Comparison of ENCODE assay signal across 21 cellular contexts in the genomic region with DNA sequence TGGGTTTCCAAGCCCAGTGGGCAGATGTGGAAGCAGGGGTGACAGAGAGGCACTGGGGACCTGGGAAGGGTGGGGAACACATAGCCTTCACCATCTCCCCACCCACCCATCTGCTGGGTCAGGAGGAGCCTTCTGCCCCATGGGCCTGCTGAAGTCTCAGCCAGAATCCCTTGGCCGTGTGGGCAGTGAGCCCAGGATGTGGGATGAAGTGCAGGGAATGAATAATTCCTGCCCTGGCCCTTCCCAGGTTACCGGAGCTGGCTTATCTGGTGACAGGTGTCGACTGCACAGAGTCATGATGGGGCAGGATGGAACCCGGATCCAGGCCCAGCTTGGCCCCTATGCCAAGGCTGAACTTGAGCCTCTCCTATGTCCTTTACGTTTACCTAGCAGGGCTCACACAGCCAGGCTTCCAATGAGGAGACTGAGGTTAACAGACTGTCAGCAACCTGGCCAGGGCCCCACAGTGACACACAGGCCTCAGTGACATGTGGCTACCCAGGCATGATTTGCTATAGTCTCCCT. TPM values are rescaled to one million over a fixed set of nuclear protein-coding genes. Genes with fewer than 3 reads are reported as not detected.
A peak's percentile ranks its signal among the peaks of the same experiment; 100 is the strongest.
DNase-seq lines count a peak whose midpoint lies in the region; ATAC-seq and TF ChIP-seq lines count a peak whose summit lies in the region.
"Had no signal": no experiment of that assay in that cellular context is flagged by ENCODE, and none has a peak within 500 bp of the region (broad histone marks: within the 10 kb centered on the region; RNA-seq: fewer than 3 reads in every experiment).

No MANE protein-coding gene starts in this region.

- H3K27me3 ChIP-seq in IMR-90 (ENCODE audit: control insufficient read depth, insufficient read depth, low read length) (no peaks in the 10 kb centered on the region; the same call in 1 of the 2 replicates), Panc1 (ENCODE audit: control insufficient read depth, insufficient read depth, low read length) (no peaks in the 10 kb centered on the region), neuronal stem cell (ENCODE audit: control insufficient read depth in 3 of 3, insufficient read depth in 3 of 3, low read depth in 1 of 3, low read length in 3 of 3) (peaks cover 0 to 34% (median 5%) of the 10 kb centered on the region in 3 experiments)
- H3K27me3 ChIP-seq: SJSA1 had no signal

- H3K27ac Mint-ChIP-seq in activated T-cell treated with anti-CD3 and anti-CD28 coated beads, Interleukin-2, amount 50 U/mL, for 24 hours: no peak overlapping the region
- H3K27ac Mint-ChIP-seq: IgD-negative memory B cell had no signal

- intact Hi-C loops in IMR-90 (cut with micrococcal nuclease) (no loop called here), Panc1 (cut with micrococcal nuclease; ENCODE audit: unreplicated experiment) (no loop called here)

- H3K4me2 ChIP-seq in IMR-90 (ENCODE audit: low read depth, low read length) (no peak overlapping the region), neuronal stem cell (ENCODE audit: insufficient read depth, low read length, poor library complexity, severe bottlenecking) (no peak overlapping the region)

- H4K91ac ChIP-seq in IMR-90 (ENCODE audit: insufficient read depth, low read depth, low read length) (no peak overlapping the region), neuronal stem cell (ENCODE audit: low read depth, low read length, poor library complexity) (no peak overlapping the region)

- H3K79me1 ChIP-seq in IMR-90 (ENCODE audit: low read depth in 1 of 2, low read length in 2 of 2) (no peaks in the 10 kb centered on the region), neuronal stem cell (ENCODE audit: low read depth, low read length) (no peaks in the 10 kb centered on the region)

- H2BK15ac ChIP-seq in IMR-90 (ENCODE audit: low read depth, low read length) (no peak overlapping the region), neuronal stem cell (ENCODE audit: low read length) (no peak overlapping the region)

- dilution Hi-C loops in IMR-90 (cut with HindIII; ENCODE audit: low sequenced_read_pairs, unreplicated experiment): no loop called here

- H2BK120ac ChIP-seq in IMR-90 (ENCODE audit: low read depth, low read length): no peak overlapping the region
- no peak overlapping the region for H2BK120ac ChIP-seq in neuronal stem cell (ENCODE audit: low read depth, low read length)

- CTCF ChIA-PET in IMR-90 (lab: Yijun Ruan, JAX) (no interaction called here), Panc1 (lab: Charles Lee) (no interaction called here)

- no peak overlapping the region for H4K5ac ChIP-seq in IMR-90 (ENCODE audit: low read depth, low read length)

- in situ Hi-C loops in IMR-90 (cut with MboI; ENCODE audit: low sequenced_read_pairs) (no loop called here), Panc1 (cut with HindIII; ENCODE audit: low pct_unique_long_range_greater_than_20kb, low sequenced_read_pairs) (no loop called here)

- peaks cover 82% of the 10 kb centered on the region for H3K36me3 Mint-ChIP-seq in activated T-cell treated with anti-CD3 and anti-CD28 coated beads, Interleukin-2, amount 50 U/mL, for 24 hours (ENCODE audit: low read depth)

- no peak overlapping the region for H3K18ac ChIP-seq in IMR-90 (ENCODE audit: low read depth, low read length)
- peak overlapping the region; percentile 11 for H3K18ac ChIP-seq in neuronal stem cell (ENCODE audit: low read length)

- no peak overlapping the region for H2AK9ac ChIP-seq in IMR-90 (replicated peaks; ENCODE audit: low read depth, low read length, poor library complexity)

- H3K23ac ChIP-seq in IMR-90 (ENCODE audit: low read depth, low read length) (no peak overlapping the region), neuronal stem cell (ENCODE audit: low read depth, low read length, poor library complexity) (no peak overlapping the region)

- H3K56ac ChIP-seq in IMR-90 (ENCODE audit: extremely low read depth, insufficient read depth, low read length): no peak overlapping the region

- no peak for TF ChIP-seq POLR2A in IMR-90 (IDR thresholded peaks at IDR 0.05; ENCODE audit: low read depth, low read length)

- no peaks in the 10 kb centered on the region for H4K20me1 ChIP-seq in IMR-90 (ENCODE audit: insufficient read depth, low read length)

- no peak overlapping the region for H2BK12ac ChIP-seq in neuronal stem cell (ENCODE audit: low read length)

- no peak overlapping the region for H2BK20ac ChIP-seq in IMR-90 (ENCODE audit: low read depth, low read length)

- no peak overlapping the region for H3K27ac ChIP-seq in IMR-90 (ENCODE audit: insufficient read depth, low read length)
- no peak overlapping the region for H3K27ac ChIP-seq in Panc1 (ENCODE audit: low read length)
- no peak overlapping the region for H3K27ac ChIP-seq in neuronal stem cell (replicated peaks; ENCODE audit: low read length)
- H3K27ac ChIP-seq: SJSA1 had no signal

- DNase-seq in NCI-H82 (lab: John Stamatoyannopoulos, UW) (peak; percentile 43), NCI-H82 treated with DMSO at 0.1 percent for 48 hours (lab: John Stamatoyannopoulos, UW; ENCODE audit: unreplicated experiment) (no peak), IMR-90 (no peak), Panc1 (ENCODE audit: low read depth, low spot score) (no peak), neuronal stem cell (ENCODE audit: low spot score) (no peak), medulla oblongata (ENCODE audit: extremely low spot score) (no peak), NCI-H446 treated with DMSO at 0.1 percent for 48 hours (lab: John Stamatoyannopoulos, UW) (no peak)
- no peak for DNase-seq in activated T-cell treated with anti-CD3 and anti-CD28 coated beads, Interleukin-2, amount 50 U/mL, for 24 hours
- DNase-seq: CD4-positive, CD25-positive, alpha-beta regulatory T cell; DND-41; GOT3; HCEC 1CT; MM.1S; NCI-H1048; NCI-H1436; NCI-H1930; NCI-H69; T-helper 1 cell had no signal

- H3K9me3 Mint-ChIP-seq in activated T-cell treated with anti-CD3 and anti-CD28 coated beads, Interleukin-2, amount 50 U/mL, for 24 hours: no peaks in the 10 kb centered on the region
- H3K9me3 Mint-ChIP-seq: CD4-positive, CD25-positive, alpha-beta regulatory T cell; IgD-negative memory B cell had no signal

- H3K9ac ChIP-seq in IMR-90 (ENCODE audit: low read depth, low read length) (no peak overlapping the region), neuronal stem cell (ENCODE audit: low read depth, low read length, poor library complexity) (no peak overlapping the region)

- no peaks in the 10 kb centered on the region for H3K27me3 Mint-ChIP-seq in activated T-cell treated with anti-CD3 and anti-CD28 coated beads, Interleukin-2, amount 50 U/mL, for 24 hours
- H3K27me3 Mint-ChIP-seq: CD4-positive, CD25-positive, alpha-beta regulatory T cell; IgD-negative memory B cell had no signal

- H3K36me3 ChIP-seq in IMR-90 (ENCODE audit: control insufficient read depth, insufficient read depth, low read length): no peaks in the 10 kb centered on the region
- no peaks in the 10 kb centered on the region for H3K36me3 ChIP-seq in Panc1 (ENCODE audit: control insufficient read depth, insufficient read depth, low read length)
- no peaks in the 10 kb centered on the region for H3K36me3 ChIP-seq in neuronal stem cell (replicated peaks in 1 of 2; ENCODE audit: control insufficient read depth in 2 of 2, insufficient read depth in 2 of 2, low read length in 2 of 2)
- H3K36me3 ChIP-seq: SJSA1 had no signal

- H4K8ac ChIP-seq in IMR-90 (ENCODE audit: low read depth in 2 of 2, low read length in 2 of 2): no peak overlapping the region
- H4K8ac ChIP-seq in neuronal stem cell (ENCODE audit: low read depth, low read length): peak overlapping the region; percentile 43

- H3K4ac ChIP-seq in IMR-90 (ENCODE audit: low read depth, low read length): no peak overlapping the region
- no peak overlapping the region for H3K4ac ChIP-seq in neuronal stem cell (ENCODE audit: low read length)

- no peak overlapping the region for H2BK5ac ChIP-seq in IMR-90 (ENCODE audit: low read depth, low read length, poor library complexity, severe bottlenecking)
- no peak overlapping the region for H2BK5ac ChIP-seq in neuronal stem cell (ENCODE audit: low read length)

- H3K14ac ChIP-seq in IMR-90 (replicated peaks; ENCODE audit: low read depth, low read length) (no peak overlapping the region), neuronal stem cell (ENCODE audit: low read length) (no peak overlapping the region)

- H2AFZ ChIP-seq in IMR-90 (replicated peaks; ENCODE audit: low read length, poor library complexity) (peak overlapping the region; percentile 21), neuronal stem cell (ENCODE audit: low read length) (no peak overlapping the region)

- H3K4me3 Mint-ChIP-seq in activated T-cell treated with anti-CD3 and anti-CD28 coated beads, Interleukin-2, amount 50 U/mL, for 24 hours: no peak overlapping the region
- H3K4me3 Mint-ChIP-seq: CD4-positive, CD25-positive, alpha-beta regulatory T cell; IgD-negative memory B cell had no signal

- no peaks in the 10 kb centered on the region for H3K9me3 ChIP-seq in IMR-90 (ENCODE audit: control insufficient read depth, insufficient read depth, low read length)
- H3K9me3 ChIP-seq in Panc1 (ENCODE audit: control insufficient read depth, insufficient read depth, low read depth, low read length): no peaks in the 10 kb centered on the region
- no peaks in the 10 kb centered on the region for H3K9me3 ChIP-seq in neuronal stem cell (replicated peaks in 1 of 2; ENCODE audit: control insufficient read depth in 2 of 2, insufficient read depth in 1 of 2, low read depth in 1 of 2, low read length in 2 of 2)
- H3K9me3 ChIP-seq: SJSA1 had no signal

- no peak for ATAC-seq in IMR-90 (ENCODE audit: low read depth)
- peak; percentile 41 for ATAC-seq in Panc1
- ATAC-seq: Right ventricle myocardium inferior had no signal

- no peaks in the 10 kb centered on the region for H3K4me1 ChIP-seq in IMR-90 (ENCODE audit: control insufficient read depth, insufficient read depth, low read length)
- no peaks in the 10 kb centered on the region for H3K4me1 ChIP-seq in Panc1 (ENCODE audit: control insufficient read depth, insufficient read depth, low read length)
- peaks cover 0 to 10% of the 10 kb centered on the region in 2 donors for H3K4me1 ChIP-seq in neuronal stem cell (ENCODE audit: control insufficient read depth in 2 of 2, insufficient read depth in 1 of 2, low read depth in 1 of 2, low read length in 2 of 2)
- H3K4me1 ChIP-seq: SJSA1 had no signal

- BruUV-seq in IMR-90 (replicated peaks; lab: Mats Ljungman, UMichigan) (no TSS peak), Panc1 (replicated peaks; lab: Mats Ljungman, UMichigan) (no TSS peak)

- H3K4me1 Mint-ChIP-seq in activated T-cell treated with anti-CD3 and anti-CD28 coated beads, Interleukin-2, amount 50 U/mL, for 24 hours (ENCODE audit: low read depth): no peaks in the 10 kb centered on the region
- H3K4me1 Mint-ChIP-seq: CD4-positive, CD25-positive, alpha-beta regulatory T cell had no signal

- WGBS in IMR-90 (ENCODE audit: extremely low coverage in 2 of 2, insufficient read length in 1 of 2), 2 experiments: 65% methylated on average over 2 of the region's 5 CpGs; no CpG with 5 or more reads in 1 of the 2 experiments
- WGBS in neuronal stem cell (ENCODE audit: extremely low coverage in 2 of 2, insufficient read length in 2 of 2, insufficient replicate concordance in 1 of 2), 2 donors: no CpG with 5 or more reads among the region's 5 CpGs

- TF ChIP-seq RAD21 in IMR-90 (IDR thresholded peaks at IDR 0.05; ENCODE audit: low read length): no peak

- TF ChIP-seq CTCF in IMR-90 (conservative IDR thresholded peaks at IDR 0.05; ENCODE audit: low read depth, low read length) (no peak), Panc1 (IDR thresholded peaks at IDR 0.05) (no peak)

- POLR2A ChIA-PET in IMR-90 (lab: Charles Lee; ENCODE audit: unreplicated experiment): no interaction called here
- POLR2A ChIA-PET in Panc1 (lab: Charles Lee): no interaction called here

- no peaks in the 10 kb centered on the region for H3K9me1 ChIP-seq in IMR-90 (ENCODE audit: insufficient read depth, low read length)

- H3K4me3 ChIP-seq in IMR-90 (ENCODE audit: insufficient read depth, low read depth, low read length) (no peak overlapping the region), Panc1 (ENCODE audit: low read depth in 2 of 2, low read length in 2 of 2) (no peak overlapping the region), neuronal stem cell (ENCODE audit: low read length in 2 of 2) (no peak overlapping the region)
- H3K4me3 ChIP-seq: SJSA1 had no signal

- H2AK5ac ChIP-seq in IMR-90 (ENCODE audit: low read depth, low read length) (no peak overlapping the region), neuronal stem cell (ENCODE audit: low read depth, low read length) (peak overlapping the region; percentile 81)

RNA-seq across cellular contexts. Expression of a gene that starts 17.5 kb away (rescaled TPM):
- 0.18 and 0.28 TPM in 2 replicates for total RNA-seq in IMR-90 (2012; rRNA removed)
- 0.63 and 0.76 TPM in 2 replicates for polyA plus RNA-seq in IMR-90 (2012; rRNA removed)
- polyA plus RNA-seq in IMR-90 (2012; cell fraction: cytosol; rRNA removed): 0.56 and 1.3 TPM in 2 replicates
- polyA plus RNA-seq in IMR-90 (2012; cell fraction: nucleus; rRNA removed; ENCODE audit: low replicate concordance): 2.3 and 3.6 TPM in 2 replicates
- 29.7 TPM for total RNA-seq in Panc1 (2021; ENCODE audit: unreplicated experiment)
- polyA plus RNA-seq in Panc1 (2012; ENCODE audit: insufficient read length): 35.7 TPM
- 1.7 TPM for polyA plus RNA-seq in neuronal stem cell (2013, experiment 1 of 2)
- polyA plus RNA-seq in neuronal stem cell (2013, experiment 2 of 2): 2.6 TPM

RNA-seq across cellular contexts. Expression of a gene that starts 30.5 kb away (rescaled TPM):
- total RNA-seq in IMR-90 (2012; rRNA removed): not detected in 2 replicates
- not detected in 2 replicates for polyA plus RNA-seq in IMR-90 (2012; rRNA removed)
- polyA plus RNA-seq in IMR-90 (2012; cell fraction: cytosol; rRNA removed): not detected in 2 replicates
- polyA plus RNA-seq in IMR-90 (2012; cell fraction: nucleus; rRNA removed; ENCODE audit: low replicate concordance): 0.09 and 0.10 TPM in 2 replicates
- not detected for total RNA-seq in Panc1 (2021; ENCODE audit: unreplicated experiment)
- not detected for polyA plus RNA-seq in Panc1 (2012; ENCODE audit: insufficient read length)
- polyA plus RNA-seq in neuronal stem cell (2013, experiment 1 of 2): not detected
- not detected for polyA plus RNA-seq in neuronal stem cell (2013, experiment 2 of 2)
- polyA plus RNA-seq: CD4-positive, CD25-positive, alpha-beta regulatory T cell had no signal

RNA-seq across cellular contexts. Expression of a gene that starts 53.9 kb away (rescaled TPM):
- 4.1 and 4.2 TPM in 2 replicates for total RNA-seq in IMR-90 (2012; rRNA removed)
- polyA plus RNA-seq in IMR-90 (2012; rRNA removed): 7.7 and 8.2 TPM in 2 replicates
- 4.6 and 6.1 TPM in 2 replicates for polyA plus RNA-seq in IMR-90 (2012; cell fraction: cytosol; rRNA removed)
- polyA plus RNA-seq in IMR-90 (2012; cell fraction: nucleus; rRNA removed; ENCODE audit: low replicate concordance): 18.8 and 32.0 TPM in 2 replicates
- total RNA-seq in Panc1 (2021; ENCODE audit: unreplicated experiment): 6.7 TPM
- 5.4 TPM for polyA plus RNA-seq in Panc1 (2012; ENCODE audit: insufficient read length)
- 4.8 TPM for polyA plus RNA-seq in neuronal stem cell (2013, experiment 1 of 2)
- polyA plus RNA-seq in neuronal stem cell (2013, experiment 2 of 2): 5.0 TPM

Comparison
In these comparisons a context has a peak if more than half of its experiments do, and no peak if none do; other contexts are left out.
1. RNA of a gene that starts 17.5 kb away (total RNA-seq): 29.7 TPM in Panc1 (single experiment); 0.18 to 0.28 TPM in IMR-90; every median in the first group is over 10 times any median in the second.